Comparison of ENCODE assay signal across 9 cellular contexts in genomic region chr12:76158518-76159321, GRCh38.
DNase-seq lines count a peak whose midpoint lies in the region; ATAC-seq, FAIRE-seq and TF ChIP-seq lines count a peak whose summit lies in the region.
"Had no signal": no experiment of that assay in that cellular context is flagged by ENCODE, and none has a peak within 500 bp of the region (broad histone marks: within the 10 kb centered on the region; RNA-seq: fewer than 3 reads in every experiment).

No MANE protein-coding gene starts in this region.

- no peaks in the 10 kb centered on the region for H3K9me3 ChIP-seq in iPS DF 6.9 (ENCODE audit: control insufficient read depth, insufficient read depth, low read length)

- no peak for FAIRE-seq in D721Med (lab: Jason Lieb, UNC)
- FAIRE-seq: endometrium had no signal

- H3K4me3 ChIP-seq in iPS DF 6.9 (ENCODE audit: low read length): no peak overlapping the region

- DNase-seq in D721Med (ENCODE audit: insufficient read length, low spot score): no peak
- DNase-seq in T follicular helper cell (ENCODE audit: low read depth): peak; percentile 1
- peak in 33 of 58 donors; percentile 2 to 66 (median 17) for DNase-seq in anterior cingulate cortex (lab: John Stamatoyannopoulos, UW)
- DNase-seq in iPS DF 6.9 (ENCODE audit: low read depth, low spot score): peak; percentile 50
- peak; percentile 76 for DNase-seq in stimulated activated CD4-positive, alpha-beta T cell treated with anti-CD3 and anti-CD28 coated beads, Interleukin-15, amount 100 ng/mL, for 48 hours (ENCODE audit: low read depth in 2 of 2)
- DNase-seq in DMS114 treated with DMSO at 0.1 percent for 48 hours (lab: John Stamatoyannopoulos, UW; ENCODE audit: unreplicated experiment): no peak

- no peaks in the 10 kb centered on the region for H3K36me3 ChIP-seq in iPS DF 6.9 (ENCODE audit: control insufficient read depth, insufficient read depth, low read length)

- TF ChIP-seq CTCF in D721Med (IDR thresholded peaks at IDR 0.05; ENCODE audit: insufficient read depth, missing control alignments): peak; percentile 37

- no peaks in the 10 kb centered on the region for H3K27me3 ChIP-seq in iPS DF 6.9 (ENCODE audit: control insufficient read depth, insufficient read depth, low read length)

- peaks cover 2% of the 10 kb centered on the region; the same call in 1 of the 2 replicates for H3K4me1 ChIP-seq in iPS DF 6.9 (ENCODE audit: control insufficient read depth, insufficient read depth, low read length)

- ATAC-seq in GM19468 (IDR thresholded peaks at IDR 0.05; ENCODE audit: extremely low read depth, unreplicated experiment): peak; percentile 99
- peak; percentile 94 for ATAC-seq in HG03565 (IDR thresholded peaks at IDR 0.05; ENCODE audit: unreplicated experiment)

- no peak overlapping the region for H3K27ac ChIP-seq in iPS DF 6.9 (ENCODE audit: low read length)

- no CpG with 5 or more reads among the region's 11 CpGs for WGBS in iPS DF 6.9 (ENCODE audit: insufficient coverage, insufficient read length)

Comparison
In these comparisons a context has a peak if more than half of its experiments do, and no peak if none do; other contexts are left out.
1. DNase-seq: peak in T follicular helper cell (single experiment), anterior cingulate cortex (33 of 58), iPS DF 6.9 (single experiment) and stimulated activated CD4-positive, alpha-beta T cell treated with anti-CD3 and anti-CD28 coated beads, Interleukin-15, amount 100 ng/mL, for 48 hours (2 of 2); none in D721Med (single experiment) and DMS114 treated with DMSO at 0.1 percent for 48 hours (single experiment).